Comparison of ENCODE assay signal across 27 cellular contexts in genomic region chr7:130022115-130022514, GRCh38. TPM values are rescaled to one million over a fixed set of nuclear protein-coding genes. Genes with fewer than 3 reads are reported as not detected.
A peak's percentile ranks its signal among the peaks of the same experiment; 100 is the strongest.
DNase-seq lines count a peak whose midpoint lies in the region; ATAC-seq, FAIRE-seq and TF ChIP-seq lines count a peak whose summit lies in the region.
"Had no signal": no experiment of that assay in that cellular context is flagged by ENCODE, and none has a peak within 500 bp of the region (broad histone marks: within the 10 kb centered on the region; RNA-seq: fewer than 3 reads in every experiment).

No MANE protein-coding gene starts in this region.

- TF ChIP-seq CTCF in nephron (IDR thresholded peaks at IDR 0.05; ENCODE audit: unreplicated experiment in 3 of 3), result no peak

- peaks cover 6% of the 10 kb centered on the region for H3K4me1 Mint-ChIP-seq in nephron
- H3K4me1 Mint-ChIP-seq: CD4-positive, alpha-beta memory T cell had no signal

- FAIRE-seq in GM19239 (lab: Jason Lieb, UNC) (no peak), RCC 7860 (lab: Jason Lieb, UNC) (no peak)
- FAIRE-seq: G401.6, GM12892, H1, HTR-8/SVneo had no signal

- peaks cover 77% of the 10 kb centered on the region for H3K36me3 Mint-ChIP-seq in nephron (ENCODE audit: low read depth)

- H3K9me3 Mint-ChIP-seq in nephron, result no peaks in the 10 kb centered on the region
- H3K9me3 Mint-ChIP-seq: CD4-positive, alpha-beta memory T cell had no signal

- peak; percentile 77 to 81 for ATAC-seq in left cardiac atrium
- ATAC-seq: HCT116 had no signal

- H3K27ac Mint-ChIP-seq in nephron, result peak overlapping the region in 2 of 3 experiments; percentile 87 to 91

- no peaks in the 10 kb centered on the region for H3K27me3 Mint-ChIP-seq in nephron (ENCODE audit: low read depth)
- H3K27me3 Mint-ChIP-seq: CD4-positive, alpha-beta memory T cell had no signal

- H3K4me3 Mint-ChIP-seq in nephron, result no peak overlapping the region
- H3K4me3 Mint-ChIP-seq: CD4-positive, alpha-beta memory T cell had no signal

- intact Hi-C loops in left cardiac atrium (cut with DNase I), result no loop called here

- peak; percentile 36 for DNase-seq in NCI-H146 (lab: John Stamatoyannopoulos, UW)
- no peak for DNase-seq in NCI-H146 treated with DMSO at 0.1 percent for 48 hours (lab: John Stamatoyannopoulos, UW; ENCODE audit: unreplicated experiment)
- no peak for DNase-seq in left cardiac atrium
- DNase-seq in hepatic stellate cell (ENCODE audit: low spot score), result no peak
- DNase-seq in activated gamma-delta T cell (lab: John Stamatoyannopoulos, UW), result no peak
- DNase-seq in GM19239 (ENCODE audit: insufficient read length, low spot score), result no peak
- no peak for DNase-seq in RCC 7860 (ENCODE audit: low spot score)
- DNase-seq: ACHN; Caco-2; CD4-positive, alpha-beta memory T cell; DMS 273 treated with DMSO at 0.1 percent for 48 hours; IMR-90; Karpas-422; MV-4-11; NCI-H1105 treated with DMSO at 0.1 percent for 48 hours; NCI-H1694 treated with DMSO at 0.1 percent for 48 hours; NCI-H2081 treated with DMSO at 0.1 percent for 48 hours; NCI-H2171 treated with DMSO at 0.1 percent for 48 hours; NCI-H524 treated with DMSO at 0.1 percent for 48 hours; Peyer's patch; SHP77 had no signal

RNA-seq across cellular contexts. Expression of gene ZC3HC1, which starts 29.1 kb away (rescaled TPM):
- 10 to 100 TPM; 16.0 to 16.2 TPM for total RNA-seq in left cardiac atrium

RNA-seq across cellular contexts. Expression of gene KLHDC10, which starts 48.2 kb away (rescaled TPM):
- 10 to 100 TPM; 23.8 to 28.5 TPM for total RNA-seq in left cardiac atrium
